1 cellular context compared by ENCODE assay signal in genomic region chr5:152331718-152332117, GRCh38.
TF ChIP-seq lines count a peak whose summit lies in the region.

No MANE protein-coding gene starts in this region.

TF ChIP-seq in GM23338, 12 proteins besides CTCF, POLR2A, EP300 and RAD21 (continued from another document):
- TF ChIP-seq REST (IDR thresholded peaks at IDR 0.05; ENCODE audit: unreplicated experiment) (no peak), EZH2 (IDR thresholded peaks at IDR 0.05; ENCODE audit: low read depth, unreplicated experiment) (no peak)
TF ChIP-seq in GM23338: peak in this region for 0.
